In genomic region chr16:51500306-51500705, GRCh38 we compare ENCODE assay signal across 22 cellular contexts.
A peak's percentile ranks its signal among the peaks of the same experiment; 100 is the strongest.
DNase-seq lines count a peak whose midpoint lies in the region; ATAC-seq and TF ChIP-seq lines count a peak whose summit lies in the region.
"Had no signal": no experiment of that assay in that cellular context is flagged by ENCODE, and none has a peak within 500 bp of the region (broad histone marks: within the 10 kb centered on the region; RNA-seq: fewer than 3 reads in every experiment).

No MANE protein-coding gene starts in this region.

- dilution Hi-C loops in mammary epithelial cell (cut with HindIII; ENCODE audit: low sequenced_read_pairs) = no loop called here

- H3K36me3 ChIP-seq in breast epithelium (no peaks in the 10 kb centered on the region), mammary epithelial cell (ENCODE audit: insufficient read depth, low read length) (no peaks in the 10 kb centered on the region)
- H3K36me3 ChIP-seq: neural progenitor cell, spleen had no signal

- H3K4me3 ChIP-seq in breast epithelium = no peak overlapping the region
- H3K4me3 ChIP-seq in mammary epithelial cell (replicated peaks in 1 of 3; ENCODE audit: insufficient read depth in 1 of 3, low read depth in 2 of 3, low read length in 3 of 3) = no peak overlapping the region
- H3K4me3 ChIP-seq: neural progenitor cell, psoas muscle, spleen had no signal

- H3K27me3 Mint-ChIP-seq in MCF 10A (ENCODE audit: insufficient read depth, unreplicated experiment) = no peaks in the 10 kb centered on the region
- H3K27me3 Mint-ChIP-seq: activated CD4-positive, alpha-beta T cell treated with anti-CD3 and anti-CD28 coated beads, Interleukin-2, amount 10 ng/mL, durations not matched to agents 24 days and 14 days; activated naive CD8-positive, alpha-beta T cell treated with anti-CD3 and anti-CD28 coated beads for 36 hours; dendritic cell treated with granulocyte-macrophage colony-stimulating factor and Interleukin-4, amounts not matched to agents 40 ng/mL and 50 ng/mL, for 4 days had no signal

- H3K79me2 ChIP-seq in mammary epithelial cell (ENCODE audit: insufficient read depth, low read length) = no peaks in the 10 kb centered on the region

- intact Hi-C loops in MCF 10A (cut with micrococcal nuclease) = no loop called here
- intact Hi-C loops in breast epithelium (cut with DNase I; ENCODE audit: low total_unique reads) = no loop called here
- intact Hi-C loops in mammary epithelial cell (cut with micrococcal nuclease) = no loop called here

- no peaks in the 10 kb centered on the region for H4K20me1 ChIP-seq in mammary epithelial cell (ENCODE audit: insufficient read depth, low read length)

- BruUV-seq in MCF 10A (replicated peaks; lab: Mats Ljungman, UMichigan) = no TSS peak
- BruUV-seq in mammary epithelial cell (replicated peaks; lab: Mats Ljungman, UMichigan) = no TSS peak

- H3K27ac Mint-ChIP-seq in MCF 10A (ENCODE audit: low read depth, unreplicated experiment) = no peak overlapping the region
- H3K27ac Mint-ChIP-seq: activated CD4-positive, alpha-beta T cell treated with anti-CD3 and anti-CD28 coated beads, Interleukin-2, amount 10 ng/mL, durations not matched to agents 24 days and 14 days; activated naive CD8-positive, alpha-beta T cell treated with anti-CD3 and anti-CD28 coated beads for 36 hours; activated T-helper 2 cell treated with anti-CD3 and anti-CD28 coated beads, Interferon-gamma antibody, Interleukin-2, Interleukin-4, amounts not matched to agents 10 μg/mL and 5 μg/mL and 100 μg/mL, durations not matched to agents 14 hours and 24 hours and 36 hours; dendritic cell treated with granulocyte-macrophage colony-stimulating factor and Interleukin-4, amounts not matched to agents 40 ng/mL and 50 ng/mL, for 4 days; neural progenitor cell had no signal

- POLR2A ChIA-PET in MCF 10A (lab: Yijun Ruan, JAX) = no interaction called here
- POLR2A ChIA-PET in GM10248 (lab: Yijun Ruan, JAX) = no interaction called here

- H3K27ac ChIP-seq in breast epithelium (no peak overlapping the region), mammary epithelial cell (ENCODE audit: insufficient read depth, low read depth, low read length) (no peak overlapping the region)
- H3K27ac ChIP-seq: 22Rv1, C4-2B, neural progenitor cell, psoas muscle, spleen had no signal

- no peaks in the 10 kb centered on the region for H3K36me3 Mint-ChIP-seq in MCF 10A (ENCODE audit: insufficient read depth, unreplicated experiment)
- H3K36me3 Mint-ChIP-seq: activated naive CD8-positive, alpha-beta T cell treated with anti-CD3 and anti-CD28 coated beads for 36 hours; neural progenitor cell had no signal

- DNase-seq in MCF 10A (ENCODE audit: unreplicated experiment) = peak; percentile 30
- DNase-seq in breast epithelium (ENCODE audit: low spot score in 2 of 2) = no peak
- DNase-seq in mammary epithelial cell = peak; percentile 14
- DNase-seq in glomerular visceral epithelial cell (ENCODE audit: extremely low spot score) = peak; percentile 1
- no peak for DNase-seq in GM13977 (ENCODE audit: low spot score)
- no peak for DNase-seq in GM10248 (ENCODE audit: extremely low spot score)
- DNase-seq: activated CD4-positive, alpha-beta T cell treated with anti-CD3 and anti-CD28 coated beads, Interleukin-2, amount 10 ng/mL, durations not matched to agents 24 days and 14 days; activated naive CD8-positive, alpha-beta T cell treated with anti-CD3 and anti-CD28 coated beads for 36 hours; head of caudate nucleus; KG1; NCI-H2029 treated with DMSO at 0.1 percent for 48 hours; NCI-H345; psoas muscle; spleen; trophoblast cell had no signal

- 8% methylated on average over 1 of the region's 1 CpG for WGBS in mammary epithelial cell (ENCODE audit: low coverage, missing lambda C conversion rate)

- no peak for TF ChIP-seq CTCF in MCF 10A (IDR thresholded peaks at IDR 0.05; ENCODE audit: unreplicated experiment)
- no peak for TF ChIP-seq CTCF in breast epithelium (IDR thresholded peaks at IDR 0.05)
- TF ChIP-seq CTCF in mammary epithelial cell (conservative IDR thresholded peaks at IDR 0.05 in 1 of 2, IDR thresholded peaks at IDR 0.05 in 1 of 2; ENCODE audit: extremely low read depth in 1 of 2, insufficient read depth in 1 of 2, low read depth in 1 of 2, low read length in 2 of 2) = no peak
- TF ChIP-seq CTCF in GM13977 (IDR thresholded peaks at IDR 0.05; ENCODE audit: extremely low read depth, insufficient read depth, missing control alignments) = no peak
- no peak for TF ChIP-seq CTCF in GM10248 (IDR thresholded peaks at IDR 0.05; ENCODE audit: control extremely low read depth, extremely low read depth, low read depth, missing control alignments)

- H3K4me1 Mint-ChIP-seq in MCF 10A (ENCODE audit: insufficient read depth, unreplicated experiment) = no peaks in the 10 kb centered on the region
- H3K4me1 Mint-ChIP-seq: activated CD4-positive, alpha-beta T cell treated with anti-CD3 and anti-CD28 coated beads, Interleukin-2, amount 10 ng/mL, durations not matched to agents 24 days and 14 days; activated naive CD8-positive, alpha-beta T cell treated with anti-CD3 and anti-CD28 coated beads for 36 hours; neural progenitor cell had no signal

- no peak for ATAC-seq in GM19463 (IDR thresholded peaks at IDR 0.05; ENCODE audit: unreplicated experiment)
- no peak for ATAC-seq in GM18502 (IDR thresholded peaks at IDR 0.05; ENCODE audit: poor library complexity, unreplicated experiment)
- ATAC-seq: psoas muscle had no signal

- no peak for TF ChIP-seq POLR2A in breast epithelium (IDR thresholded peaks at IDR 0.05)

- CTCF ChIA-PET in MCF 10A (lab: Yijun Ruan, JAX) (interaction anchor here (0.8 kb wide), 1 partner anchor 23 kb away, joined by 3 read pairs; no protein-coding TSS in a partner anchor), mammary epithelial cell (lab: Charles Lee; ENCODE audit: low non-redundant PET) (no interaction called here), GM10248 (lab: Yijun Ruan, JAX) (interaction anchor here (1.5 kb wide), 1 partner anchor 11 kb away, joined by 4 read pairs; no protein-coding TSS in a partner anchor)

- no peak overlapping the region for H3K4me3 Mint-ChIP-seq in MCF 10A (ENCODE audit: unreplicated experiment)
- H3K4me3 Mint-ChIP-seq: activated CD4-positive, alpha-beta T cell treated with anti-CD3 and anti-CD28 coated beads, Interleukin-2, amount 10 ng/mL, durations not matched to agents 24 days and 14 days; activated naive CD8-positive, alpha-beta T cell treated with anti-CD3 and anti-CD28 coated beads for 36 hours; dendritic cell treated with granulocyte-macrophage colony-stimulating factor and Interleukin-4, amounts not matched to agents 40 ng/mL and 50 ng/mL, for 4 days; neural progenitor cell had no signal

- no peaks in the 10 kb centered on the region for H3K9me3 Mint-ChIP-seq in MCF 10A (ENCODE audit: unreplicated experiment)
- H3K9me3 Mint-ChIP-seq: activated CD4-positive, alpha-beta T cell treated with anti-CD3 and anti-CD28 coated beads, Interleukin-2, amount 10 ng/mL, durations not matched to agents 24 days and 14 days; dendritic cell treated with granulocyte-macrophage colony-stimulating factor and Interleukin-4, amounts not matched to agents 40 ng/mL and 50 ng/mL, for 4 days; neural progenitor cell had no signal

- in situ Hi-C loops in mammary epithelial cell (cut with MboI; ENCODE audit: low sequenced_read_pairs in 2 of 2) (no loop called here), GM13977 (cut with MboI; ENCODE audit: low pct_unique_long_range_greater_than_20kb, low sequenced_read_pairs, unreplicated experiment) (no loop called here)

- no peak overlapping the region for H2AFZ ChIP-seq in mammary epithelial cell (ENCODE audit: low read depth, low read length)
- H2AFZ ChIP-seq: neural progenitor cell had no signal

- H3K9me3 ChIP-seq in breast epithelium (no peaks in the 10 kb centered on the region), mammary epithelial cell (replicated peaks; ENCODE audit: insufficient read depth, low read length) (no peaks in the 10 kb centered on the region)
- H3K9me3 ChIP-seq: psoas muscle had no signal

- no peaks in the 10 kb centered on the region for H3K27me3 ChIP-seq in breast epithelium
- H3K27me3 ChIP-seq in mammary epithelial cell (ENCODE audit: insufficient read depth, low read length) = no peaks in the 10 kb centered on the region
- H3K27me3 ChIP-seq: neural progenitor cell, spleen had no signal

- no peak overlapping the region for H3K9ac ChIP-seq in mammary epithelial cell (ENCODE audit: insufficient read depth, low read length)
- H3K9ac ChIP-seq: neural progenitor cell had no signal

- H3K4me1 ChIP-seq in breast epithelium (no peaks in the 10 kb centered on the region), mammary epithelial cell (ENCODE audit: insufficient read depth, low read length) (no peaks in the 10 kb centered on the region)
- H3K4me1 ChIP-seq: psoas muscle, spleen had no signal

- H3K4me2 ChIP-seq in mammary epithelial cell (ENCODE audit: insufficient read depth, low read depth, low read length) = no peak overlapping the region
- H3K4me2 ChIP-seq: neural progenitor cell had no signal

Comparison
In these comparisons a context has a peak if more than half of its experiments do, and no peak if none do; other contexts are left out.
1. DNase-seq: peak in MCF 10A (single experiment), mammary epithelial cell (single experiment) and glomerular visceral epithelial cell (single experiment); none in breast epithelium (0 of 2), GM13977 (single experiment) and GM10248 (single experiment).